In genomic region chr17:27471321-27472269, GRCh38 we compare ENCODE assay signal across 8 cellular contexts. TPM values are rescaled to one million over a fixed set of nuclear protein-coding genes. Genes with fewer than 3 reads are reported as not detected.
A peak's percentile ranks its signal among the peaks of the same experiment; 100 is the strongest.
DNase-seq lines count a peak whose midpoint lies in the region; ATAC-seq and TF ChIP-seq lines count a peak whose summit lies in the region.

No MANE protein-coding gene starts in this region.

- H3K36me3 Mint-ChIP-seq in CD4-positive, CD25-positive, alpha-beta regulatory T cell, result no peaks in the 10 kb centered on the region
- no peaks in the 10 kb centered on the region for H3K36me3 Mint-ChIP-seq in osteocyte (ENCODE audit: unreplicated experiment)

- H3K4me1 Mint-ChIP-seq in CD4-positive, CD25-positive, alpha-beta regulatory T cell, result peaks cover 41 to 85% (median 73%) of the 10 kb centered on the region in 4 donors
- peaks cover 67% of the 10 kb centered on the region for H3K4me1 Mint-ChIP-seq in osteocyte (ENCODE audit: unreplicated experiment)

- H3K4me3 Mint-ChIP-seq in CD4-positive, CD25-positive, alpha-beta regulatory T cell, result peak overlapping the region; percentile 57 to 74 (median 72)
- no peak overlapping the region for H3K4me3 Mint-ChIP-seq in osteocyte (ENCODE audit: unreplicated experiment)

- H3K4me3 ChIP-seq in CD4-positive, CD25-positive, alpha-beta regulatory T cell (ENCODE audit: low read depth, low read length), result peak overlapping the region; percentile 37
- H3K4me3 ChIP-seq in MM.1S (ENCODE audit: low read length), result no peak overlapping the region

- H3F3A ChIP-seq in MM.1S (ENCODE audit: insufficient read depth, low read length), result peaks cover 22% of the 10 kb centered on the region

- no peaks in the 10 kb centered on the region for H3K27me3 ChIP-seq in CD4-positive, CD25-positive, alpha-beta regulatory T cell (ENCODE audit: control insufficient read depth, insufficient read depth, low read length)
- no peaks in the 10 kb centered on the region for H3K27me3 ChIP-seq in MM.1S (replicated peaks; ENCODE audit: insufficient read depth, low read length)

- H3K36me3 ChIP-seq in CD4-positive, CD25-positive, alpha-beta regulatory T cell (ENCODE audit: control insufficient read depth, insufficient read depth, low read length), result no peaks in the 10 kb centered on the region
- no peaks in the 10 kb centered on the region for H3K36me3 ChIP-seq in MM.1S (replicated peaks; ENCODE audit: insufficient read depth, low read length)

- peak overlapping the region; percentile 92 for H3K27ac ChIP-seq in CD4-positive, CD25-positive, alpha-beta regulatory T cell (ENCODE audit: insufficient read depth, low read length, poor library complexity, severe bottlenecking)
- peak overlapping the region; percentile 47 for H3K27ac ChIP-seq in MM.1S (ENCODE audit: low read length)

- no peak for TF ChIP-seq CTCF in MM.1S (IDR thresholded peaks at IDR 0.05; ENCODE audit: low read length)
- no peak for TF ChIP-seq CTCF in osteocyte (IDR thresholded peaks at IDR 0.05)

- peak; percentile 48 to 91 (median 53) for DNase-seq in CD4-positive, CD25-positive, alpha-beta regulatory T cell
- DNase-seq in MM.1S, result peak; percentile 50
- DNase-seq in activated gamma-delta T cell (lab: John Stamatoyannopoulos, UW), result peak; percentile 33
- DNase-seq in osteocyte (ENCODE audit: extremely low spot score, unreplicated experiment), result no peak
- DNase-seq in germinal center (ENCODE audit: low spot score), result no peak
- no peak for DNase-seq in GDM1 (lab: John Stamatoyannopoulos, UW)

- 0 out of 2 replicates have a peak, but pooled peaks cover 3% of the 10 kb centered on the region for H3K79me2 ChIP-seq in MM.1S (ENCODE audit: low read length)

- H3K27me3 Mint-ChIP-seq in CD4-positive, CD25-positive, alpha-beta regulatory T cell, result no peaks in the 10 kb centered on the region
- no peaks in the 10 kb centered on the region for H3K27me3 Mint-ChIP-seq in osteocyte (ENCODE audit: unreplicated experiment)

- H4K20me1 ChIP-seq in MM.1S (ENCODE audit: insufficient read depth, low read length), result no peaks in the 10 kb centered on the region

- H3K9me2 ChIP-seq in MM.1S (replicated peaks; ENCODE audit: insufficient read depth, low read length), result no peaks in the 10 kb centered on the region

- peak; percentile 79 to 80 for ATAC-seq in CD4-positive, CD25-positive, alpha-beta regulatory T cell (ENCODE audit: low read depth in 2 of 2)
- peak; percentile 55 for ATAC-seq in GM21528 (IDR thresholded peaks at IDR 0.05; ENCODE audit: low FRiP score, unreplicated experiment)
- ATAC-seq in HG03025 (IDR thresholded peaks at IDR 0.05; ENCODE audit: low FRiP score, unreplicated experiment), result no peak

- no peaks in the 10 kb centered on the region for H3K9me3 Mint-ChIP-seq in CD4-positive, CD25-positive, alpha-beta regulatory T cell
- H3K9me3 Mint-ChIP-seq in osteocyte (ENCODE audit: unreplicated experiment), result no peaks in the 10 kb centered on the region

- peak overlapping the region; percentile 87 to 98 (median 91) for H3K27ac Mint-ChIP-seq in CD4-positive, CD25-positive, alpha-beta regulatory T cell
- H3K27ac Mint-ChIP-seq in osteocyte (ENCODE audit: unreplicated experiment), result peak overlapping the region; percentile 42

- no peak overlapping the region for H3K9ac ChIP-seq in MM.1S (ENCODE audit: low read length)

- H2AFZ ChIP-seq in MM.1S (ENCODE audit: low read length), result peak overlapping the region; percentile 7; the same call in 1 of the 2 replicates

- no peaks in the 10 kb centered on the region for H3K9me3 ChIP-seq in CD4-positive, CD25-positive, alpha-beta regulatory T cell (ENCODE audit: control insufficient read depth in 2 of 2, low read length in 2 of 2)
- H3K9me3 ChIP-seq in MM.1S (replicated peaks; ENCODE audit: insufficient read depth, low read length), result no peaks in the 10 kb centered on the region

- H3K4me1 ChIP-seq in CD4-positive, CD25-positive, alpha-beta regulatory T cell (ENCODE audit: control insufficient read depth, insufficient read depth, low read length, poor library complexity, severe bottlenecking), result peaks cover 71% of the 10 kb centered on the region
- peaks cover 36% of the 10 kb centered on the region for H3K4me1 ChIP-seq in MM.1S (ENCODE audit: low read length)

- peak overlapping the region; percentile 27; the same call in 1 of the 2 replicates for H3K4me2 ChIP-seq in MM.1S (ENCODE audit: low read depth, low read length)

RNA-seq across cellular contexts. Expression of gene KSR1, which starts 15.3 kb away (rescaled TPM):
- total RNA-seq in CD4-positive, CD25-positive, alpha-beta regulatory T cell, result 69.5 TPM
- polyA plus RNA-seq in CD4-positive, CD25-positive, alpha-beta regulatory T cell, result 1 to 10 TPM; 1.2 to 3.1 (median 1.5) TPM
- 56.0 and 63.4 TPM in 2 replicates for total RNA-seq in osteocyte

Comparison
In these comparisons a context has a peak if more than half of its experiments do, and no peak if none do; other contexts are left out.
1. DNase-seq: peak in CD4-positive, CD25-positive, alpha-beta regulatory T cell (3 of 3), MM.1S (single experiment) and activated gamma-delta T cell (single experiment); none in osteocyte (single experiment), germinal center (single experiment) and GDM1 (single experiment).